8 cellular contexts compared by ENCODE assay signal in the genomic region with DNA sequence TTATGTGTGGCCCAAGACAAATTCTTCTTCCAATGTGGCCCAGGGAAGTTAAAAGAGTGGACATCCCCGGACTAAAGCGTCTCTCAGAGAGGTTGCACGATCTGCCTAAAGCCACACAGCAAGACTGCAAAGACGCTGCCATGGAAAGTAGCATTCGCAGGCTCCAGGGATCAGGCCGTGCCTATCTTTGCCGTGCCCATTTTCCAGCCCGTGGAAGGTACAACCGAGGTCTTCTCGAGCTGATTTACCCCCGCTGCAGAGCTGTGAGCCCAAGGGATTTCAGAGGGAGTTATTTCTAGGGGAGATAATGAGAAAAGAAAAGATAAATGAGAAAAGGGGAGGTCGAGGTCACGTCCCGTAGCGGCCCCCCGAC. TPM values are rescaled to one million over a fixed set of nuclear protein-coding genes. Genes with fewer than 3 reads are reported as not detected.
DNase-seq lines count a peak whose midpoint lies in the region; ATAC-seq and TF ChIP-seq lines count a peak whose summit lies in the region.

No MANE protein-coding gene starts in this region.

- H3K4me2 ChIP-seq in SK-N-SH: peak overlapping the region; percentile 93

- no peaks in the 10 kb centered on the region for H3K9me3 Mint-ChIP-seq in activated naive CD8-positive, alpha-beta T cell (ENCODE audit: low read depth)
- H3K9me3 Mint-ChIP-seq in immature natural killer cell: no peaks in the 10 kb centered on the region

- H3K27ac ChIP-seq in SK-N-SH (ENCODE audit: low read depth in 2 of 2, low read length in 1 of 2): peak overlapping the region in 1 of 2 experiments; percentile 2; a peak in 1 of 4 replicates
- no peak overlapping the region for H3K27ac ChIP-seq in stomach smooth muscle (ENCODE audit: low read length)

- H3K9me2 ChIP-seq in SK-N-SH: no peaks in the 10 kb centered on the region

- H3K9me3 ChIP-seq in SK-N-SH (no peaks in the 10 kb centered on the region), stomach smooth muscle (ENCODE audit: control insufficient read depth in 2 of 2, low read length in 2 of 2) (no peaks in the 10 kb centered on the region)

- H3K4me3 ChIP-seq in SK-N-SH (ENCODE audit: low read depth in 2 of 2, low read length in 1 of 2) (peak overlapping the region; percentile 51 to 76), stomach smooth muscle (ENCODE audit: low read length in 2 of 2) (peak overlapping the region; percentile 53 to 69)

- peak overlapping the region; percentile 65; the same call in 1 of the 2 replicates for H2AFZ ChIP-seq in SK-N-SH (ENCODE audit: low read depth)

- H3K9ac ChIP-seq in SK-N-SH (peak overlapping the region; percentile 73), stomach smooth muscle (ENCODE audit: low read length in 2 of 2) (peak overlapping the region in 1 of 2 donors; percentile 58)

- H3K27me3 ChIP-seq in SK-N-SH (ENCODE audit: insufficient read depth) (no peaks in the 10 kb centered on the region), stomach smooth muscle (ENCODE audit: control insufficient read depth in 1 of 2, insufficient read depth in 2 of 2, low read length in 2 of 2) (no peaks in the 10 kb centered on the region)

- peaks cover 14% of the 10 kb centered on the region for H3K4me1 Mint-ChIP-seq in activated naive CD8-positive, alpha-beta T cell (ENCODE audit: low read depth)
- H3K4me1 Mint-ChIP-seq in immature natural killer cell: peaks cover 11 to 18% of the 10 kb centered on the region in 2 donors

- no peak for TF ChIP-seq RAD21 in SK-N-SH (IDR thresholded peaks at IDR 0.05; ENCODE audit: low read length)

- H4K20me1 ChIP-seq in SK-N-SH (ENCODE audit: insufficient read depth): no peaks in the 10 kb centered on the region; the same call in 1 of the 2 replicates

- H3K36me3 Mint-ChIP-seq in activated naive CD8-positive, alpha-beta T cell: no peaks in the 10 kb centered on the region
- peaks cover 0 to 4% (median 3%) of the 10 kb centered on the region in 3 donors for H3K36me3 Mint-ChIP-seq in immature natural killer cell

- DNase-seq in SK-N-SH (no peak), immature natural killer cell (no peak), dedifferentiated amniotic fluid mesenchymal stem cell (ENCODE audit: extremely low spot score) (no peak)
- no peak for DNase-seq in activated CD4-positive, CD25-positive, alpha-beta regulatory T cell treated with anti-CD3 and anti-CD28 coated beads, Interleukin-2, amount 50 U/mL, for 72 hours

- peaks cover 18% of the 10 kb centered on the region for H3K79me2 ChIP-seq in SK-N-SH (ENCODE audit: insufficient read depth)

- H3K36me3 ChIP-seq in SK-N-SH (replicated peaks in 1 of 2; ENCODE audit: control insufficient read depth in 1 of 2, insufficient read depth in 2 of 2, low read length in 1 of 2) (no peaks in the 10 kb centered on the region), stomach smooth muscle (ENCODE audit: control insufficient read depth in 2 of 2, insufficient read depth in 2 of 2, low read length in 2 of 2) (no peaks in the 10 kb centered on the region)

- H3K27ac Mint-ChIP-seq in activated naive CD8-positive, alpha-beta T cell: peak overlapping the region; percentile 34
- H3K27ac Mint-ChIP-seq in immature natural killer cell: peak overlapping the region in 2 of 6 donors; percentile 28 to 81

- 42% methylated on average over 16 of the region's 16 CpGs for WGBS in SK-N-SH (ENCODE audit: low lambda C conversion rate)

- ATAC-seq in SK-N-SH treated with all-trans-retinoic acid at 6 μM for 48 hours (no peak), GM18873 (IDR thresholded peaks at IDR 0.05; ENCODE audit: low FRiP score, unreplicated experiment) (no peak)

- no peaks in the 10 kb centered on the region for H3K27me3 Mint-ChIP-seq in activated naive CD8-positive, alpha-beta T cell
- peaks cover 12 to 18% (median 16%) of the 10 kb centered on the region in 3 donors for H3K27me3 Mint-ChIP-seq in immature natural killer cell (ENCODE audit: low read depth in 3 of 3)

- POLR2A ChIA-PET in SK-N-SH (lab: Yijun Ruan, JAX): interaction anchor here (1.0 to 1.4 kb wide), 3 partner anchors 13 to 103 kb away, joined by 3 read pairs; a partner anchor contains a TSS

- H3F3A ChIP-seq in SK-N-SH (replicated peaks; ENCODE audit: insufficient read depth): peaks cover 6% of the 10 kb centered on the region

- peak overlapping the region; percentile 88 for H3K4me3 Mint-ChIP-seq in activated naive CD8-positive, alpha-beta T cell
- H3K4me3 Mint-ChIP-seq in immature natural killer cell: peak overlapping the region; percentile 79 to 90 (median 83)

- CTCF ChIA-PET in SK-N-SH (lab: Yijun Ruan, JAX): interaction anchor here (0.6 to 11.1 kb wide), 63 partner anchors 9 to 404 kb away, joined by 3 to 152 read pairs (median 5); a partner anchor contains a TSS

- no peak for TF ChIP-seq EP300 in SK-N-SH (IDR thresholded peaks at IDR 0.05; ENCODE audit: borderline replicate concordance in 1 of 2, low read depth in 1 of 2, low read length in 1 of 2)

- no peak for TF ChIP-seq CTCF in SK-N-SH (IDR thresholded peaks at IDR 0.05)

- H3K4me1 ChIP-seq in SK-N-SH (ENCODE audit: control insufficient read depth in 1 of 2, insufficient read depth in 2 of 2, low read depth in 1 of 2, low read length in 1 of 2): peaks cover 4 to 29% of the 10 kb centered on the region in 2 experiments; a peak in 2 of 4 replicates
- peaks cover 19% of the 10 kb centered on the region for H3K4me1 ChIP-seq in stomach smooth muscle (ENCODE audit: control insufficient read depth, insufficient read depth, low read length)

TF ChIP-seq in SK-N-SH, 30 proteins besides CTCF, POLR2A, EP300 and RAD21:
- no peak for TF ChIP-seq TEAD4 (IDR thresholded peaks at IDR 0.05; ENCODE audit: borderline replicate concordance, insufficient read depth)
- TF ChIP-seq, protein P1, sequence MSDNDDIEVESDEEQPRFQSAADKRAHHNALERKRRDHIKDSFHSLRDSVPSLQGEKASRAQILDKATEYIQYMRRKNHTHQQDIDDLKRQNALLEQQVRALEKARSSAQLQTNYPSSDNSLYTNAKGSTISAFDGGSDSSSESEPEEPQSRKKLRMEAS (IDR thresholded peaks at IDR 0.05; ENCODE audit: low read depth): no peak
- TF ChIP-seq CHD2 (IDR thresholded peaks at IDR 0.05; ENCODE audit: low read length, partially characterized antibody): no peak
- TF ChIP-seq, protein P2, sequence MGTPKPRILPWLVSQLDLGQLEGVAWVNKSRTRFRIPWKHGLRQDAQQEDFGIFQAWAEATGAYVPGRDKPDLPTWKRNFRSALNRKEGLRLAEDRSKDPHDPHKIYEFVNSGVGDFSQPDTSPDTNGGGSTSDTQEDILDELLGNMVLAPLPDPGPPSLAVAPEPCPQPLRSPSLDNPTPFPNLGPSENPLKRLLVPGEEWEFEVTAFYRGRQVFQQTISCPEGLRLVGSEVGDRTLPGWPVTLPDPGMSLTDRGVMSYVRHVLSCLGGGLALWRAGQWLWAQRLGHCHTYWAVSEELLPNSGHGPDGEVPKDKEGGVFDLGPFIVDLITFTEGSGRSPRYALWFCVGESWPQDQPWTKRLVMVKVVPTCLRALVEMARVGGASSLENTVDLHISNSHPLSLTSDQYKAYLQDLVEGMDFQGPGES (IDR thresholded peaks at IDR 0.05; ENCODE audit: low read depth, low read length): no peak
- TF ChIP-seq FOXM1 (IDR thresholded peaks at IDR 0.05; ENCODE audit: low read depth): no peak

TF ChIP-seq in SK-N-SH treated with all-trans-retinoic acid at 6 μM for 48 hours, 23 proteins besides CTCF, POLR2A, EP300 and RAD21 (continues in another document):
- TF ChIP-seq, protein P3, sequence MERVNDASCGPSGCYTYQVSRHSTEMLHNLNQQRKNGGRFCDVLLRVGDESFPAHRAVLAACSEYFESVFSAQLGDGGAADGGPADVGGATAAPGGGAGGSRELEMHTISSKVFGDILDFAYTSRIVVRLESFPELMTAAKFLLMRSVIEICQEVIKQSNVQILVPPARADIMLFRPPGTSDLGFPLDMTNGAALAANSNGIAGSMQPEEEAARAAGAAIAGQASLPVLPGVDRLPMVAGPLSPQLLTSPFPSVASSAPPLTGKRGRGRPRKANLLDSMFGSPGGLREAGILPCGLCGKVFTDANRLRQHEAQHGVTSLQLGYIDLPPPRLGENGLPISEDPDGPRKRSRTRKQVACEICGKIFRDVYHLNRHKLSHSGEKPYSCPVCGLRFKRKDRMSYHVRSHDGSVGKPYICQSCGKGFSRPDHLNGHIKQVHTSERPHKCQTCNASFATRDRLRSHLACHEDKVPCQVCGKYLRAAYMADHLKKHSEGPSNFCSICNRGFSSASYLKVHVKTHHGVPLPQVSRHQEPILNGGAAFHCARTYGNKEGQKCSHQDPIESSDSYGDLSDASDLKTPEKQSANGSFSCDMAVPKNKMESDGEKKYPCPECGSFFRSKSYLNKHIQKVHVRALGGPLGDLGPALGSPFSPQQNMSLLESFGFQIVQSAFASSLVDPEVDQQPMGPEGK (CRISPR knock-in tag; IDR thresholded peaks at IDR 0.05; ENCODE audit: borderline replicate concordance): no peak
- TF ChIP-seq ZNF70 (CRISPR knock-in tag; IDR thresholded peaks at IDR 0.05) (no peak), GLIS3 (CRISPR knock-in tag; IDR thresholded peaks at IDR 0.05) (no peak), ZNF8 (CRISPR knock-in tag; IDR thresholded peaks at IDR 0.05) (no peak), SNAI2 (CRISPR knock-in tag; IDR thresholded peaks at IDR 0.05) (no peak), TCF4 (CRISPR knock-in tag; IDR thresholded peaks at IDR 0.05; ENCODE audit: borderline replicate concordance) (no peak), CSDC2 (CRISPR knock-in tag; IDR thresholded peaks at IDR 0.05) (no peak)

RNA-seq across cellular contexts. Expression of a gene that starts 1.0 kb away (rescaled TPM):
- polyA plus RNA-seq in SK-N-SH (2012; rRNA removed): 3.9 and 6.0 TPM in 2 replicates
- polyA plus RNA-seq in SK-N-SH (2012; cell fraction: cytosol; rRNA removed): 3.0 and 4.2 TPM in 2 replicates
- polyA plus RNA-seq in SK-N-SH (2012; cell fraction: nucleus; rRNA removed): 7.3 and 13.1 TPM in 2 replicates
- polyA plus RNA-seq in immature natural killer cell: not detected

RNA-seq across cellular contexts. Expression of a gene that starts 3.7 kb away (rescaled TPM):
- polyA plus RNA-seq in SK-N-SH (2012; rRNA removed) (20.3 and 32.7 TPM in 2 replicates), immature natural killer cell (10 to 100 TPM; 32.4 to 42.2 (median 35.3) TPM)
- 13.4 and 24.0 TPM in 2 replicates for polyA plus RNA-seq in SK-N-SH (2012; cell fraction: cytosol; rRNA removed)
- 45.7 and 64.8 TPM in 2 replicates for polyA plus RNA-seq in SK-N-SH (2012; cell fraction: nucleus; rRNA removed)

RNA-seq across cellular contexts. Expression of a gene that starts 18.7 kb away (rescaled TPM):
- polyA plus RNA-seq in SK-N-SH (2012; rRNA removed) (0.93 and 1.5 TPM in 2 replicates), immature natural killer cell (1 to 10 TPM in 1 of 3 donors, under 1 TPM in 1, not detected in 1; 0.43 to 2.2 TPM)
- polyA plus RNA-seq in SK-N-SH (2012; cell fraction: cytosol; rRNA removed): 0.44 and 0.47 TPM in 2 replicates
- 7.2 and 8.4 TPM in 2 replicates for polyA plus RNA-seq in SK-N-SH (2012; cell fraction: nucleus; rRNA removed)

RNA-seq across cellular contexts. Expression of a gene that starts 46.4 kb away (rescaled TPM):
- 66.9 and 75.9 TPM in 2 replicates for polyA plus RNA-seq in SK-N-SH (2012; rRNA removed)
- 26.7 and 37.5 TPM in 2 replicates for polyA plus RNA-seq in SK-N-SH (2012; cell fraction: cytosol; rRNA removed)
- 280 and 468 TPM in 2 replicates for polyA plus RNA-seq in SK-N-SH (2012; cell fraction: nucleus; rRNA removed)
- polyA plus RNA-seq in immature natural killer cell: 10 to 100 TPM; 25.7 to 42.2 (median 41.8) TPM

RNA-seq across cellular contexts. Expression of a gene that starts 53.1 kb away (rescaled TPM):
- polyA plus RNA-seq in SK-N-SH (2012; rRNA removed) (16.7 and 20.2 TPM in 2 replicates), immature natural killer cell (10 to 100 TPM in 1 of 3 donors, 1 to 10 TPM in 2; 3.0 to 12.1 (median 8.3) TPM)
- 13.7 and 17.2 TPM in 2 replicates for polyA plus RNA-seq in SK-N-SH (2012; cell fraction: cytosol; rRNA removed)
- 45.2 and 52.4 TPM in 2 replicates for polyA plus RNA-seq in SK-N-SH (2012; cell fraction: nucleus; rRNA removed)
